Comparison of ENCODE assay signal across 37 cellular contexts in the genomic region with DNA sequence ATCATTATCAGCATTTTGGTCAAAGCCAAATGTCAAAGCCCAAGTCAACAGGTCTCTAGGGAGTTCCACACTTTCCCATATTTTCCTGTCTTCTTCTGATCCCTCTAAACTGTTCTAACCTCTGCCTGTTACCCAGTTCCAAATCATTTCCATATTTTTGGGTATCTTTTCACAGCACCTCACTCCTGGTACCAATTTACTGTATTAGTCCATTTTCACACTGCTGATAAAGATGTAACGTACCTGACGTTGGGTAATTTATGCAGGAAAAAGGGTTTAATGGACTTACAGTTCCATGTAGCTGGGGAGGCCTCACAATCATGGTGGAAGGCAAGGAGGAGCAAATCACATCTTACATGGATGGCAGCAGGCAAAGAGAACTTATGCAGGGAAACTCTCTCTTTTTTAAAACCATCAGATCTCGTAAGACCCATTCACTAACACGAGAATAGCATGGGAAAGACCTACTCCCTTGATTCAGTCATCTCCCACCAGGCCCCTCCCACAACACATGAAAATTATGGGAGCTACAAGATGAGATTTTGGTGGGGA.
"Had no signal": no experiment of that assay in that cellular context is flagged by ENCODE, and none has a peak within 500 bp of the region (broad histone marks: within the 10 kb centered on the region; RNA-seq: fewer than 3 reads in every experiment).

No MANE protein-coding gene starts in this region.

- DNase-seq: activated B cell treated with CpG ODN at 0.5 μM for 24 hours; activated CD4-positive, alpha-beta memory T cell treated with anti-CD3 and anti-CD28 coated beads for 36 hours; activated CD4-positive, alpha-beta T cell treated with anti-CD3 and anti-CD28 coated beads for 4 hours; activated CD4-positive, alpha-beta T cell treated with anti-CD3 and anti-CD28 coated beads, Interleukin-2, amount 10 ng/mL, durations not matched to agents 24 days and 14 days; activated CD4-positive, alpha-beta T cell treated with anti-CD3 and anti-CD28 coated beads, Interleukin-2, amount 50 U/mL, for 1 hour; activated CD4-positive, alpha-beta T cell treated with anti-CD3 and anti-CD28 coated beads, Interleukin-2, amount 50 U/mL, for 4 hours; activated CD4-positive, CD25-positive, alpha-beta regulatory T cell treated with anti-CD3 and anti-CD28 coated beads, Interleukin-2, amount 50 U/mL, for 72 hours; activated CD8-positive, alpha-beta memory T cell treated with anti-CD3 and anti-CD28 coated beads, Interleukin-2, amount 50 U/mL, for 4 hours; activated CD8-positive, alpha-beta T cell treated with anti-CD3 and anti-CD28 coated beads for 36 hours; activated effector memory CD4-positive, alpha-beta T cell treated with anti-CD3 and anti-CD28 coated beads, Interleukin-2, amount 50 U/mL, for 16 hours; activated gamma-delta T cell treated with Interleukin-2 at 50 U/mL for 16 hours; activated naive CD4-positive, alpha-beta T cell; activated naive CD4-positive, alpha-beta T cell treated with anti-CD3 and anti-CD28 coated beads for 36 hours; activated naive CD4-positive, alpha-beta T cell treated with anti-CD3 and anti-CD28 coated beads, Interleukin-2, amount 50 U/mL, for 16 hours; activated naive CD8-positive, alpha-beta T cell treated with anti-CD3 and anti-CD28 coated beads for 36 hours; activated T-cell treated with anti-CD3 and anti-CD28 coated beads for 4 hours; activated T-cell treated with anti-CD3 and anti-CD28 coated beads, Interleukin-2, amount 50 U/mL, for 1 hour; activated T-cell treated with anti-CD3 and anti-CD28 coated beads, Interleukin-2, amount 50 U/mL, for 4 hours; activated T-cell treated with anti-CD3 and anti-CD28 coated beads, Interleukin-2, amount 50 U/mL, for 72 hours; adrenal gland; amniotic stem cell; aorta; body of pancreas; brain microvascular endothelial cell; central memory CD4-positive, alpha-beta T cell; T-helper 1 cell; T-helper 2 cell; T-helper 9 cell had no signal

- H3K4me1 Mint-ChIP-seq: activated B cell treated with CpG ODN at 0.5 μM for 24 hours; activated CD4-positive, alpha-beta T cell treated with anti-CD3 and anti-CD28 coated beads, Interleukin-2, amount 10 ng/mL, durations not matched to agents 24 days and 14 days; activated T-helper 17 cell treated with anti-CD3 and anti-CD28 coated beads, Interleukin-2, amount 50 U/mL, for 72 hours had no signal

- FAIRE-seq: astrocyte, TTC549 had no signal

- H3K4me3 Mint-ChIP-seq: activated B cell treated with CpG ODN at 0.5 μM for 24 hours; activated CD4-positive, alpha-beta memory T cell treated with anti-CD3 and anti-CD28 coated beads for 36 hours; activated CD4-positive, alpha-beta T cell treated with anti-CD3 and anti-CD28 coated beads, Interleukin-2, amount 10 ng/mL, durations not matched to agents 24 days and 14 days; activated CD8-positive, alpha-beta T cell treated with anti-CD3 and anti-CD28 coated beads for 36 hours; activated naive CD4-positive, alpha-beta T cell treated with anti-CD3 and anti-CD28 coated beads for 36 hours; activated naive CD8-positive, alpha-beta T cell treated with anti-CD3 and anti-CD28 coated beads for 36 hours; activated T-cell treated with anti-CD3 and anti-CD28 coated beads, Interleukin-2, amount 50 U/mL, for 4 hours; activated T-cell treated with anti-CD3 and anti-CD28 coated beads, Interleukin-2, amount 50 U/mL, for 72 hours; activated T-helper 1 cell treated with anti-CD3 and anti-CD28 coated beads, Interleukin-12 subunit alpha, Interleukin-12 subunit beta, Interleukin-2, Interleukin-4 antibody, amounts not matched to agents 30 ng/mL and 10 ng/mL and 1 ng/mL, durations not matched to agents 14 hours and 24 hours and 36 hours; activated T-helper 17 cell treated with anti-CD3 and anti-CD28 coated beads, Interleukin-2, amount 50 U/mL, for 72 hours; T-helper 1 cell treated with Interleukin-12 subunit alpha and Interleukin-12 subunit beta and Interleukin-4 antibody, amounts not matched to agents 30 μg/mL and 1 μg/mL, for 36 hours; T-helper 2 cell treated with Interferon-gamma antibody and Interleukin-4, amounts not matched to agents 5 μg/mL and 100 μg/mL, for 36 hours had no signal

- H3K27me3 Mint-ChIP-seq: activated B cell treated with CpG ODN at 0.5 μM for 24 hours; activated CD4-positive, alpha-beta memory T cell treated with anti-CD3 and anti-CD28 coated beads for 36 hours; activated CD4-positive, alpha-beta T cell treated with anti-CD3 and anti-CD28 coated beads, Interleukin-2, amount 10 ng/mL, durations not matched to agents 24 days and 14 days; activated CD8-positive, alpha-beta T cell treated with anti-CD3 and anti-CD28 coated beads for 36 hours; activated naive CD8-positive, alpha-beta T cell treated with anti-CD3 and anti-CD28 coated beads for 36 hours had no signal

- H3K27me3 ChIP-seq: adrenal gland, body of pancreas, brain microvascular endothelial cell, breast epithelium had no signal

- ATAC-seq: activated CD8-positive, alpha-beta T cell treated with anti-CD3 and anti-CD28 coated beads for 36 hours; activated naive CD4-positive, alpha-beta T cell treated with anti-CD3 and anti-CD28 coated beads, Interleukin-2, amount 50 U/mL, for 72 hours; activated T-cell treated with anti-CD3 and anti-CD28 coated beads, Interleukin-2, amount 50 U/mL, for 4 hours; activated T-cell treated with anti-CD3 and anti-CD28 coated beads, Interleukin-2, amount 50 U/mL, for 72 hours; activated T-helper 17 cell treated with anti-CD3 and anti-CD28 coated beads, Interleukin-2, amount 50 U/mL, for 72 hours; body of pancreas had no signal

- H3K27ac Mint-ChIP-seq: activated B cell treated with CpG ODN at 0.5 μM for 24 hours; activated CD4-positive, alpha-beta memory T cell treated with anti-CD3 and anti-CD28 coated beads for 36 hours; activated CD4-positive, alpha-beta T cell treated with anti-CD3 and anti-CD28 coated beads, Interleukin-2, amount 10 ng/mL, durations not matched to agents 24 days and 14 days; activated CD8-positive, alpha-beta T cell treated with anti-CD3 and anti-CD28 coated beads for 36 hours; activated naive CD4-positive, alpha-beta T cell treated with anti-CD3 and anti-CD28 coated beads for 36 hours; activated naive CD4-positive, alpha-beta T cell treated with anti-CD3 and anti-CD28 coated beads, Interleukin-2, amount 50 U/mL, for 72 hours; activated naive CD8-positive, alpha-beta T cell treated with anti-CD3 and anti-CD28 coated beads for 36 hours; activated T-cell treated with anti-CD3 and anti-CD28 coated beads, Interleukin-2, amount 50 U/mL, for 72 hours; activated T-helper 1 cell treated with anti-CD3 and anti-CD28 coated beads, Interleukin-12 subunit alpha, Interleukin-12 subunit beta, Interleukin-2, Interleukin-4 antibody, amounts not matched to agents 30 ng/mL and 10 ng/mL and 1 ng/mL, durations not matched to agents 14 hours and 24 hours and 36 hours; activated T-helper 17 cell treated with anti-CD3 and anti-CD28 coated beads, Interleukin-2, amount 50 U/mL, for 72 hours; T-helper 1 cell treated with Interleukin-12 subunit alpha and Interleukin-12 subunit beta and Interleukin-4 antibody, amounts not matched to agents 30 μg/mL and 1 μg/mL, for 36 hours; T-helper 2 cell treated with Interferon-gamma antibody and Interleukin-4, amounts not matched to agents 5 μg/mL and 100 μg/mL, for 36 hours had no signal

- H3K36me3 ChIP-seq: adrenal gland, breast epithelium had no signal

- H3K4me3 ChIP-seq: adrenal gland, body of pancreas, breast epithelium had no signal

- H3K27ac ChIP-seq: adrenal gland, body of pancreas, brain microvascular endothelial cell, breast epithelium, VCaP had no signal
